In the genomic region with DNA sequence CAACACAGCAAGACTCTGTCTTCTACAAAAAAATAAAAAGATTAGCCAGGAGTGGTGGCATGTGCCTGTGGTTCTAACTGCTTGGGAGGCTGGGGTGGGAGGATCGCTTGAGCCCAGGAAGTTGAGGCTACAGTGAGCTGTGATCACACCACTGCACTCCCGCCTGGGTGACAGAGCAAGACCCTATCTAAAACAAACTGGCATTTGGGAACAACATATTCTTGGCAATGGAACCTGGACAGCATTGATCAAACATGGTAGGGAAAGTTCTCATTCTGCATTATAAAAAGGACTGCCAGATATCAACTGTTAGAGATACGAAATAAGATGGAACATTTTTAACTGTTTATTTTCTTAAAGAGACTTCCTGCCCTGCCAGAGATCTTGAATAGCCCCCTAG, we compare ENCODE assay signal across 12 cellular contexts.
DNase-seq lines count a peak whose midpoint lies in the region; ATAC-seq and TF ChIP-seq lines count a peak whose summit lies in the region.
"Had no signal": no experiment of that assay in that cellular context is flagged by ENCODE, and none has a peak within 500 bp of the region (broad histone marks: within the 10 kb centered on the region; RNA-seq: fewer than 3 reads in every experiment).

No MANE protein-coding gene starts in this region.

- CTCF ChIA-PET in activated CD4-positive, alpha-beta T cell treated with anti-CD3 and anti-CD28 coated beads for 36 hours (lab: Charles Lee), result interaction anchor here (0.9 to 4.2 kb wide), 8 partner anchors 12 to 73 kb away, joined by 3 to 41 read pairs (median 4); no protein-coding TSS in a partner anchor
- CTCF ChIA-PET in HEK293 (lab: Yijun Ruan, JAX), result interaction anchor here (1.1 kb wide), 1 partner anchor 72 kb away, joined by 4 read pairs; no protein-coding TSS in a partner anchor

- TF ChIP-seq CTCF in HEK293 (tag by site-specific recombination; IDR thresholded peaks at IDR 0.05) (no peak), transverse colon (IDR thresholded peaks at IDR 0.05) (no peak)

- no peak for ATAC-seq in activated CD4-positive, alpha-beta T cell treated with anti-CD3 and anti-CD28 coated beads for 36 hours
- ATAC-seq in activated T-helper 17 cell treated with anti-CD3 and anti-CD28 coated beads, Interleukin-2, amount 50 U/mL, for 72 hours (replicated peaks), result no peak
- no peak for ATAC-seq in naive B cell (ENCODE audit: low read depth in 2 of 2)

- 71 to 80% methylated on average over 1 to 3 of the region's 3 CpGs for WGBS in transverse colon (ENCODE audit: low coverage in 1 of 2), 2 donors

- H3K4me1 ChIP-seq in HEK293 (ENCODE audit: control insufficient read depth, insufficient read depth, low read length) (no peaks in the 10 kb centered on the region), transverse colon (peaks cover 0 to 23% (median 11%) of the 10 kb centered on the region in 4 donors)

- in situ Hi-C loops in transverse colon (cut with MboI; ENCODE audit: low pct_ligation_motif_present in 1 of 4, low pct_unique_long_range_greater_than_20kb in 1 of 4, low sequenced_read_pairs in 3 of 4), result loop anchor here in 1 of 4 donors (10.0 kb wide), 1 partner anchor 68 kb away; no protein-coding TSS in a partner anchor

- POLR2A ChIA-PET in activated CD4-positive, alpha-beta T cell treated with anti-CD3 and anti-CD28 coated beads for 36 hours (lab: Charles Lee), result interaction anchor here (3.2 kb wide), 1 partner anchor 36 kb away, joined by 22 read pairs; no protein-coding TSS in a partner anchor
- POLR2A ChIA-PET in HEK293 (lab: Yijun Ruan, JAX), result interaction anchor here (0.9 kb wide), 1 partner anchor 33 kb away, joined by 3 read pairs; no protein-coding TSS in a partner anchor

- no peaks in the 10 kb centered on the region for H3K9me3 Mint-ChIP-seq in activated CD4-positive, alpha-beta T cell treated with anti-CD3 and anti-CD28 coated beads for 36 hours (ENCODE audit: low read depth)
- H3K9me3 Mint-ChIP-seq in activated T-helper 17 cell treated with anti-CD3 and anti-CD28 coated beads, Interleukin-2, amount 50 U/mL, for 72 hours, result no peaks in the 10 kb centered on the region
- H3K9me3 Mint-ChIP-seq in naive B cell, result no peaks in the 10 kb centered on the region

- no peak for TF ChIP-seq EP300 in transverse colon (IDR thresholded peaks at IDR 0.05; ENCODE audit: low read depth)

- TF ChIP-seq POLR2A in transverse colon (IDR thresholded peaks at IDR 0.05), result no peak

- H3K27me3 Mint-ChIP-seq in activated CD4-positive, alpha-beta T cell treated with anti-CD3 and anti-CD28 coated beads for 36 hours, result no peaks in the 10 kb centered on the region
- H3K27me3 Mint-ChIP-seq in activated T-helper 17 cell treated with anti-CD3 and anti-CD28 coated beads, Interleukin-2, amount 50 U/mL, for 72 hours, result no peaks in the 10 kb centered on the region
- H3K27me3 Mint-ChIP-seq in naive B cell, result no peaks in the 10 kb centered on the region

- H3K4me1 Mint-ChIP-seq in activated CD4-positive, alpha-beta T cell treated with anti-CD3 and anti-CD28 coated beads for 36 hours, result peaks cover 88% of the 10 kb centered on the region
- H3K4me1 Mint-ChIP-seq in activated T-helper 17 cell treated with anti-CD3 and anti-CD28 coated beads, Interleukin-2, amount 50 U/mL, for 72 hours, result peaks cover 77% of the 10 kb centered on the region
- H3K4me1 Mint-ChIP-seq in naive B cell, result peaks cover 60 to 86% (median 63%) of the 10 kb centered on the region in 3 donors

- H3K36me3 Mint-ChIP-seq in activated CD4-positive, alpha-beta T cell treated with anti-CD3 and anti-CD28 coated beads for 36 hours (ENCODE audit: low read depth), result peaks cover 37% of the 10 kb centered on the region
- peaks cover 78% of the 10 kb centered on the region for H3K36me3 Mint-ChIP-seq in activated T-helper 17 cell treated with anti-CD3 and anti-CD28 coated beads, Interleukin-2, amount 50 U/mL, for 72 hours (ENCODE audit: low read depth)
- no peaks in the 10 kb centered on the region for H3K36me3 Mint-ChIP-seq in naive B cell

- H3K27ac ChIP-seq in HEK293 (ENCODE audit: extremely low read depth, low read depth, low read length) (no peak overlapping the region), transverse colon (no peak overlapping the region)
- H3K27ac ChIP-seq: neutrophil, upper lobe of right lung, VCaP had no signal

- H3K4me3 ChIP-seq in HEK293 (ENCODE audit: low read depth, low read length) (no peak overlapping the region), transverse colon (no peak overlapping the region)
- H3K4me3 ChIP-seq: upper lobe of right lung had no signal

- intact Hi-C loops in activated CD4-positive, alpha-beta T cell treated with anti-CD3 and anti-CD28 coated beads for 36 hours (cut with DNase I, micrococcal nuclease), result loop anchor here (1.0 to 5.0 kb wide), 7 partner anchors 35 to 136 kb away; no protein-coding TSS in a partner anchor
- intact Hi-C loops in transverse colon (cut with DNase I; ENCODE audit: low total_unique reads), result loop anchor here (10.0 kb wide), 1 partner anchor 68 kb away; no protein-coding TSS in a partner anchor

- peak overlapping the region; percentile 82 for H3K27ac Mint-ChIP-seq in activated CD4-positive, alpha-beta T cell treated with anti-CD3 and anti-CD28 coated beads for 36 hours
- peak overlapping the region; percentile 78 for H3K27ac Mint-ChIP-seq in activated T-helper 17 cell treated with anti-CD3 and anti-CD28 coated beads, Interleukin-2, amount 50 U/mL, for 72 hours
- peak overlapping the region; percentile 74 to 98 (median 88) for H3K27ac Mint-ChIP-seq in naive B cell

- no peak overlapping the region for H3K4me3 Mint-ChIP-seq in activated CD4-positive, alpha-beta T cell treated with anti-CD3 and anti-CD28 coated beads for 36 hours
- H3K4me3 Mint-ChIP-seq in activated T-helper 17 cell treated with anti-CD3 and anti-CD28 coated beads, Interleukin-2, amount 50 U/mL, for 72 hours, result peak overlapping the region; percentile 70
- peak overlapping the region in 1 of 8 donors; percentile 56 for H3K4me3 Mint-ChIP-seq in naive B cell

- H3K27me3 ChIP-seq in transverse colon, result no peaks in the 10 kb centered on the region
- H3K27me3 ChIP-seq: neutrophil, upper lobe of right lung had no signal

- no peak for DNase-seq in activated CD4-positive, alpha-beta T cell treated with anti-CD3 and anti-CD28 coated beads for 36 hours
- DNase-seq in activated CD4-positive, alpha-beta T cell treated with anti-CD3 and anti-CD28 coated beads, Interleukin-2, amount 50 U/mL, for 4 hours, result no peak
- DNase-seq in naive B cell (no peak), AG20443 (ENCODE audit: low spot score) (no peak), DMS 273 (lab: John Stamatoyannopoulos, UW; ENCODE audit: unreplicated experiment) (no peak), transverse colon (no peak)
- DNase-seq: NCI-H187, upper lobe of right lung had no signal

- H3K36me3 ChIP-seq in HEK293 (ENCODE audit: control insufficient read depth in 2 of 2, insufficient read depth in 1 of 2, low read length in 2 of 2) (peaks cover 0 to 4% of the 10 kb centered on the region in 2 experiments; a peak in 2 of 3 replicates), transverse colon (no peaks in the 10 kb centered on the region)

- H3K9me3 ChIP-seq in HEK293 (ENCODE audit: control insufficient read depth, insufficient read depth, low read depth, low read length) (no peaks in the 10 kb centered on the region), transverse colon (no peaks in the 10 kb centered on the region)
- H3K9me3 ChIP-seq: neutrophil, upper lobe of right lung had no signal

TF ChIP-seq in HEK293, 187 proteins besides CTCF, POLR2A, EP300 and RAD21:
- TF ChIP-seq, protein P1, sequence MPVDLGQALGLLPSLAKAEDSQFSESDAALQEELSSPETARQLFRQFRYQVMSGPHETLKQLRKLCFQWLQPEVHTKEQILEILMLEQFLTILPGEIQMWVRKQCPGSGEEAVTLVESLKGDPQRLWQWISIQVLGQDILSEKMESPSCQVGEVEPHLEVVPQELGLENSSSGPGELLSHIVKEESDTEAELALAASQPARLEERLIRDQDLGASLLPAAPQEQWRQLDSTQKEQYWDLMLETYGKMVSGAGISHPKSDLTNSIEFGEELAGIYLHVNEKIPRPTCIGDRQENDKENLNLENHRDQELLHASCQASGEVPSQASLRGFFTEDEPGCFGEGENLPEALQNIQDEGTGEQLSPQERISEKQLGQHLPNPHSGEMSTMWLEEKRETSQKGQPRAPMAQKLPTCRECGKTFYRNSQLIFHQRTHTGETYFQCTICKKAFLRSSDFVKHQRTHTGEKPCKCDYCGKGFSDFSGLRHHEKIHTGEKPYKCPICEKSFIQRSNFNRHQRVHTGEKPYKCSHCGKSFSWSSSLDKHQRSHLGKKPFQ (tag by site-specific recombination; IDR thresholded peaks at IDR 0.05), result peak; percentile 9; the same call in 1 of the 2 replicates
- no peak for TF ChIP-seq PRDM10 (tag by site-specific recombination; IDR thresholded peaks at IDR 0.05)
